ENCODE assay signal across 18 cellular contexts in genomic region chr2:26535663-26536275, GRCh38. TPM values are rescaled to one million over a fixed set of nuclear protein-coding genes. Genes with fewer than 3 reads are reported as not detected.
DNase-seq lines count a peak whose midpoint lies in the region; TF ChIP-seq lines count a peak whose summit lies in the region.
"Had no signal": no experiment of that assay in that cellular context is flagged by ENCODE, and none has a peak within 500 bp of the region (broad histone marks: within the 10 kb centered on the region; RNA-seq: fewer than 3 reads in every experiment).

No MANE protein-coding gene starts in this region.

- H3K4me1 Mint-ChIP-seq in activated naive CD4-positive, alpha-beta T cell treated with anti-CD3 and anti-CD28 coated beads for 36 hours (ENCODE audit: low read depth), result no peaks in the 10 kb centered on the region
- H3K4me1 Mint-ChIP-seq in glutamatergic neuron (ENCODE audit: low read depth, unreplicated experiment), result peaks cover 19% of the 10 kb centered on the region
- H3K4me1 Mint-ChIP-seq: IgD-negative memory B cell had no signal

- WGBS in suprapubic skin, result 75% methylated on average over 8 of the region's 8 CpGs

- no peaks in the 10 kb centered on the region for H4K20me1 ChIP-seq in osteoblast (ENCODE audit: insufficient read depth, low read length)

- TF ChIP-seq CTCF in glutamatergic neuron (IDR thresholded peaks at IDR 0.05; ENCODE audit: partially characterized antibody, unreplicated experiment), result no peak
- TF ChIP-seq CTCF in osteoblast (IDR thresholded peaks at IDR 0.05; ENCODE audit: extremely low read depth, low read depth, low read length), result no peak
- no peak for TF ChIP-seq CTCF in suprapubic skin (IDR thresholded peaks at IDR 0.05)

- no peak for TF ChIP-seq EP300 in suprapubic skin (IDR thresholded peaks at IDR 0.05)

- H3K9me3 Mint-ChIP-seq in activated naive CD4-positive, alpha-beta T cell treated with anti-CD3 and anti-CD28 coated beads for 36 hours, result no peaks in the 10 kb centered on the region
- H3K9me3 Mint-ChIP-seq in glutamatergic neuron (ENCODE audit: unreplicated experiment), result peaks cover 3% of the 10 kb centered on the region
- H3K9me3 Mint-ChIP-seq: H9, HFFc6 had no signal

- H3K27ac ChIP-seq in osteoblast (ENCODE audit: low read depth, low read length) (no peak overlapping the region), suprapubic skin (no peak overlapping the region)
- H3K27ac ChIP-seq: GM23248, KMS-11 had no signal

- peaks cover 2% of the 10 kb centered on the region for H3K4me1 ChIP-seq in osteoblast (ENCODE audit: insufficient read depth, low read length)
- no peaks in the 10 kb centered on the region for H3K4me1 ChIP-seq in suprapubic skin

- no peaks in the 10 kb centered on the region for H3K36me3 Mint-ChIP-seq in activated naive CD4-positive, alpha-beta T cell treated with anti-CD3 and anti-CD28 coated beads for 36 hours (ENCODE audit: low read depth)
- H3K36me3 Mint-ChIP-seq in glutamatergic neuron (ENCODE audit: unreplicated experiment), result peaks cover 5% of the 10 kb centered on the region
- H3K36me3 Mint-ChIP-seq: IgD-negative memory B cell had no signal

- H3K27me3 ChIP-seq in osteoblast (ENCODE audit: insufficient read depth, low read length) (peaks cover 3% of the 10 kb centered on the region), suprapubic skin (peaks cover 10% of the 10 kb centered on the region)

- no peak for TF ChIP-seq POLR2A in suprapubic skin (IDR thresholded peaks at IDR 0.05)

- no peak overlapping the region for H3K4me3 ChIP-seq in osteoblast (ENCODE audit: insufficient read depth, low read length)
- no peak overlapping the region for H3K4me3 ChIP-seq in suprapubic skin
- H3K4me3 ChIP-seq: GM23248 had no signal

- no peaks in the 10 kb centered on the region for H3K79me2 ChIP-seq in osteoblast (ENCODE audit: insufficient read depth, low read length)

- CTCF ChIA-PET in activated naive CD4-positive, alpha-beta T cell treated with anti-CD3 and anti-CD28 coated beads for 36 hours (lab: Charles Lee), result interaction anchor here (0.6 kb wide), 1 partner anchor 355 kb away, joined by 4 read pairs; no protein-coding TSS in a partner anchor

- H3K36me3 ChIP-seq in osteoblast (ENCODE audit: insufficient read depth, low read length) (no peaks in the 10 kb centered on the region), suprapubic skin (no peaks in the 10 kb centered on the region)

- H3K4me3 Mint-ChIP-seq in activated naive CD4-positive, alpha-beta T cell treated with anti-CD3 and anti-CD28 coated beads for 36 hours, result no peak overlapping the region
- no peak overlapping the region for H3K4me3 Mint-ChIP-seq in glutamatergic neuron (ENCODE audit: unreplicated experiment)
- H3K4me3 Mint-ChIP-seq: H9, HFFc6, IgD-negative memory B cell had no signal

- DNase-seq in activated naive CD4-positive, alpha-beta T cell treated with anti-CD3 and anti-CD28 coated beads for 36 hours, result peak; percentile 0
- DNase-seq in activated naive CD4-positive, alpha-beta T cell (lab: John Stamatoyannopoulos, UW), result no peak
- DNase-seq in glutamatergic neuron (no peak), osteoblast (ENCODE audit: insufficient read length, low spot score, missing footprints) (peak; percentile 26), suprapubic skin (ENCODE audit: low spot score in 2 of 2) (peak; percentile 28 to 35), NCI-H1417 (lab: John Stamatoyannopoulos, UW) (no peak), Kasumi-1 (lab: John Stamatoyannopoulos, UW) (no peak), HCEC 1CT (no peak)
- DNase-seq: GM23248, H9, HFFc6, NCI-H1092, NCI-H1436, NCI-H187, NCI-H748 treated with DMSO at 0.1 percent for 48 hours, SK-N-SH had no signal

- H3K4me2 ChIP-seq in osteoblast (ENCODE audit: insufficient read depth, low read length), result no peak overlapping the region
- H3K4me2 ChIP-seq: KMS-11, SK-N-SH had no signal

- H2AFZ ChIP-seq in osteoblast (ENCODE audit: low read length), result no peak overlapping the region
- H2AFZ ChIP-seq: GM23248 had no signal

- H3K27me3 Mint-ChIP-seq in activated naive CD4-positive, alpha-beta T cell treated with anti-CD3 and anti-CD28 coated beads for 36 hours (ENCODE audit: low read depth), result no peaks in the 10 kb centered on the region
- H3K27me3 Mint-ChIP-seq in glutamatergic neuron (ENCODE audit: unreplicated experiment), result peaks cover 2% of the 10 kb centered on the region

- H3K9me3 ChIP-seq in osteoblast (ENCODE audit: low read depth, low read length) (no peaks in the 10 kb centered on the region), suprapubic skin (no peaks in the 10 kb centered on the region)
- H3K9me3 ChIP-seq: SK-N-SH had no signal

- intact Hi-C loops in activated naive CD4-positive, alpha-beta T cell treated with anti-CD3 and anti-CD28 coated beads for 36 hours (cut with micrococcal nuclease), result no loop called here

- H3K27ac Mint-ChIP-seq in activated naive CD4-positive, alpha-beta T cell treated with anti-CD3 and anti-CD28 coated beads for 36 hours, result no peak overlapping the region
- H3K27ac Mint-ChIP-seq in glutamatergic neuron (ENCODE audit: unreplicated experiment), result peak overlapping the region; percentile 17
- H3K27ac Mint-ChIP-seq: HFFc6, IgD-negative memory B cell had no signal

RNA-seq across cellular contexts. Expression of gene OTOF, which starts 57.8 kb away (rescaled TPM):
- total RNA-seq in activated naive CD4-positive, alpha-beta T cell treated with anti-CD3 and anti-CD28 coated beads for 36 hours, result under 1 TPM; 0.45 to 0.52 TPM
- total RNA-seq in glutamatergic neuron (ENCODE audit: unreplicated experiment), result 0.47 TPM
- not detected in 2 replicates for total RNA-seq in osteoblast
- total RNA-seq in suprapubic skin, result under 1 TPM in 3 of 4 donors, not detected in 1; 0.16 to 0.39 (median 0.17) TPM

Comparison
In these comparisons a context has a peak if more than half of its experiments do, and no peak if none do; other contexts are left out.
1. DNase-seq: peak in activated naive CD4-positive, alpha-beta T cell treated with anti-CD3 and anti-CD28 coated beads for 36 hours (single experiment), osteoblast (single experiment) and suprapubic skin (2 of 2); none in activated naive CD4-positive, alpha-beta T cell (0 of 4), glutamatergic neuron (single experiment), NCI-H1417 (0 of 3), Kasumi-1 (0 of 2) and HCEC 1CT (single experiment).